Comparison of ENCODE assay signal across 1 cellular context in genomic region chr10:100878291-100878910, GRCh38.
A peak's percentile ranks its signal among the peaks of the same experiment; 100 is the strongest.
TF ChIP-seq lines count a peak whose summit lies in the region.

No MANE protein-coding gene starts in this region.

TF ChIP-seq in HepG2, 621 proteins besides CTCF, POLR2A, EP300 and RAD21 (continued from another document and continues in another):
- TF ChIP-seq E2F1 (CRISPR knock-in tag; IDR thresholded peaks at IDR 0.05) = no peak
- no peak for TF ChIP-seq TIGD3 (CRISPR knock-in tag; IDR thresholded peaks at IDR 0.05; ENCODE audit: borderline replicate concordance)
- TF ChIP-seq SRY (CRISPR knock-in tag; IDR thresholded peaks at IDR 0.05) = no peak
- TF ChIP-seq, protein P1, sequence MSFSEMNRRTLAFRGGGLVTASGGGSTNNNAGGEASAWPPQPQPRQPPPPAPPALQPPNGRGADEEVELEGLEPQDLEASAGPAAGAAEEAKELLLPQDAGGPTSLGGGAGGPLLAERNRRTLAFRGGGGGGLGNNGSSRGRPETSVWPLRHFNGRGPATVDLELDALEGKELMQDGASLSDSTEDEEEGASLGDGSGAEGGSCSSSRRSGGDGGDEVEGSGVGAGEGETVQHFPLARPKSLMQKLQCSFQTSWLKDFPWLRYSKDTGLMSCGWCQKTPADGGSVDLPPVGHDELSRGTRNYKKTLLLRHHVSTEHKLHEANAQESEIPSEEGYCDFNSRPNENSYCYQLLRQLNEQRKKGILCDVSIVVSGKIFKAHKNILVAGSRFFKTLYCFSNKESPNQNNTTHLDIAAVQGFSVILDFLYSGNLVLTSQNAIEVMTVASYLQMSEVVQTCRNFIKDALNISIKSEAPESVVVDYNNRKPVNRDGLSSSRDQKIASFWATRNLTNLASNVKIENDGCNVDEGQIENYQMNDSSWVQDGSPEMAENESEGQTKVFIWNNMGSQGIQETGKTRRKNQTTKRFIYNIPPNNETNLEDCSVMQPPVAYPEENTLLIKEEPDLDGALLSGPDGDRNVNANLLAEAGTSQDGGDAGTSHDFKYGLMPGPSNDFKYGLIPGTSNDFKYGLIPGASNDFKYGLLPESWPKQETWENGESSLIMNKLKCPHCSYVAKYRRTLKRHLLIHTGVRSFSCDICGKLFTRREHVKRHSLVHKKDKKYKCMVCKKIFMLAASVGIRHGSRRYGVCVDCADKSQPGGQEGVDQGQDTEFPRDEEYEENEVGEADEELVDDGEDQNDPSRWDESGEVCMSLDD (CRISPR knock-in tag; IDR thresholded peaks at IDR 0.05; ENCODE audit: borderline replicate concordance) = no peak
- no peak for TF ChIP-seq CEBPB (IDR thresholded peaks at IDR 0.05; ENCODE audit: borderline replicate concordance, low read depth, low read length)
- no peak for TF ChIP-seq JDP2 (CRISPR knock-in tag; IDR thresholded peaks at IDR 0.05; ENCODE audit: borderline replicate concordance)
- no peak for TF ChIP-seq MATR3 (CRISPR knock-in tag; IDR thresholded peaks at IDR 0.05)
- no peak for TF ChIP-seq HNRNPLL (IDR thresholded peaks at IDR 0.05; ENCODE audit: low read depth, low read length, poor library complexity, severe bottlenecking)
- no peak for TF ChIP-seq ZNF558 (CRISPR knock-in tag; IDR thresholded peaks at IDR 0.05; ENCODE audit: borderline replicate concordance)
- peak; percentile 28; the same call in 1 of the 2 replicates for TF ChIP-seq CHD4 (IDR thresholded peaks at IDR 0.05; ENCODE audit: borderline replicate concordance, low read length)
- TF ChIP-seq ZNF782 (CRISPR knock-in tag; IDR thresholded peaks at IDR 0.05; ENCODE audit: borderline replicate concordance) = no peak
- TF ChIP-seq ELF4 (CRISPR knock-in tag; IDR thresholded peaks at IDR 0.05; ENCODE audit: borderline replicate concordance) = no peak
- TF ChIP-seq ZNF574 (CRISPR knock-in tag; IDR thresholded peaks at IDR 0.05) = peak; percentile 35; the same call in 1 of the 2 replicates
- no peak for TF ChIP-seq ZNF17 (CRISPR knock-in tag; IDR thresholded peaks at IDR 0.05)
- TF ChIP-seq, protein P2, sequence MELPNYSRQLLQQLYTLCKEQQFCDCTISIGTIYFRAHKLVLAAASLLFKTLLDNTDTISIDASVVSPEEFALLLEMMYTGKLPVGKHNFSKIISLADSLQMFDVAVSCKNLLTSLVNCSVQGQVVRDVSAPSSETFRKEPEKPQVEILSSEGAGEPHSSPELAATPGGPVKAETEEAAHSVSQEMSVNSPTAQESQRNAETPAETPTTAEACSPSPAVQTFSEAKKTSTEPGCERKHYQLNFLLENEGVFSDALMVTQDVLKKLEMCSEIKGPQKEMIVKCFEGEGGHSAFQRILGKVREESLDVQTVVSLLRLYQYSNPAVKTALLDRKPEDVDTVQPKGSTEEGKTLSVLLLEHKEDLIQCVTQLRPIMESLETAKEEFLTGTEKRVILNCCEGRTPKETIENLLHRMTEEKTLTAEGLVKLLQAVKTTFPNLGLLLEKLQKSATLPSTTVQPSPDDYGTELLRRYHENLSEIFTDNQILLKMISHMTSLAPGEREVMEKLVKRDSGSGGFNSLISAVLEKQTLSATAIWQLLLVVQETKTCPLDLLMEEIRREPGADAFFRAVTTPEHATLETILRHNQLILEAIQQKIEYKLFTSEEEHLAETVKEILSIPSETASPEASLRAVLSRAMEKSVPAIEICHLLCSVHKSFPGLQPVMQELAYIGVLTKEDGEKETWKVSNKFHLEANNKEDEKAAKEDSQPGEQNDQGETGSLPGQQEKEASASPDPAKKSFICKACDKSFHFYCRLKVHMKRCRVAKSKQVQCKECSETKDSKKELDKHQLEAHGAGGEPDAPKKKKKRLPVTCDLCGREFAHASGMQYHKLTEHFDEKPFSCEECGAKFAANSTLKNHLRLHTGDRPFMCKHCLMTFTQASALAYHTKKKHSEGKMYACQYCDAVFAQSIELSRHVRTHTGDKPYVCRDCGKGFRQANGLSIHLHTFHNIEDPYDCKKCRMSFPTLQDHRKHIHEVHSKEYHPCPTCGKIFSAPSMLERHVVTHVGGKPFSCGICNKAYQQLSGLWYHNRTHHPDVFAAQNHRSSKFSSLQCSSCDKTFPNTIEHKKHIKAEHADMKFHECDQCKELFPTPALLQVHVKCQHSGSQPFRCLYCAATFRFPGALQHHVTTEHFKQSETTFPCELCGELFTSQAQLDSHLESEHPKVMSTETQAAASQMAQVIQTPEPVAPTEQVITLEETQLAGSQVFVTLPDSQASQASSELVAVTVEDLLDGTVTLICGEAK (IDR thresholded peaks at IDR 0.05) = no peak
- TF ChIP-seq, protein P2 (CRISPR knock-in tag; IDR thresholded peaks at IDR 0.05) = no peak
- no peak for TF ChIP-seq SOX6 (IDR thresholded peaks at IDR 0.05)
- no peak for TF ChIP-seq SOX6 (CRISPR knock-in tag; IDR thresholded peaks at IDR 0.05)
- TF ChIP-seq ZNF639 (CRISPR knock-in tag; conservative IDR thresholded peaks at IDR 0.05) = no peak
- no peak for TF ChIP-seq HNF1A (IDR thresholded peaks at IDR 0.05; ENCODE audit: low read depth)
- TF ChIP-seq HNF1A (CRISPR knock-in tag; IDR thresholded peaks at IDR 0.05; ENCODE audit: borderline replicate concordance) = no peak
- no peak for TF ChIP-seq ZFP36 (IDR thresholded peaks at IDR 0.05; ENCODE audit: borderline replicate concordance, low read depth, low read length, partially characterized antibody)
- TF ChIP-seq, protein P3, sequence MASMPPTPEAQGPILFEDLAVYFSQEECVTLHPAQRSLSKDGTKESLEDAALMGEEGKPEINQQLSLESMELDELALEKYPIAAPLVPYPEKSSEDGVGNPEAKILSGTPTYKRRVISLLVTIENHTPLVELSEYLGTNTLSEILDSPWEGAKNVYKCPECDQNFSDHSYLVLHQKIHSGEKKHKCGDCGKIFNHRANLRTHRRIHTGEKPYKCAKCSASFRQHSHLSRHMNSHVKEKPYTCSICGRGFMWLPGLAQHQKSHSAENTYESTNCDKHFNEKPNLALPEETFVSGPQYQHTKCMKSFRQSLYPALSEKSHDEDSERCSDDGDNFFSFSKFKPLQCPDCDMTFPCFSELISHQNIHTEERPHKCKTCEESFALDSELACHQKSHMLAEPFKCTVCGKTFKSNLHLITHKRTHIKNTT (CRISPR knock-in tag; IDR thresholded peaks at IDR 0.05) = no peak
- TF ChIP-seq CCDC6 (CRISPR knock-in tag; IDR thresholded peaks at IDR 0.05) = no peak
